In the genomic region with DNA sequence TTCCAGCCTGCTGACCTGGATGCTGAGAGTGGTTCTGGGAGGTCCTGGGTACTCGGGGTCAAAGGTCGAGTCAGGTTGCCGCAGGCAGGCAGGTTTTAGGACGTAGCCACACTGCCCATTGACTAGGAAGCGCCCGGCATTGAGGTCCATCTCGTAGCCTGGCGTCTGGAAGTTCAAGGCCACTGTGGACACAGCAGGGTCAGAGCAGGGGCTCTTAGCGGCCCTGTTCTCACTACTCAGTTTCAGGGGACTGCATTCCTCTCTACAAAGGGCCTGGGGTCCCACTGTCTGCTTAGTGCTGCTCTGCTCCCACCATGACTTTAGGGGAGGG, we compare ENCODE assay signal across 1 cellular context.
TF ChIP-seq lines count a peak whose summit lies in the region.

No MANE protein-coding gene starts in this region.

TF ChIP-seq in HepG2, 621 proteins besides CTCF, POLR2A, EP300 and RAD21 (continued from another document):
- TF ChIP-seq, protein P1, sequence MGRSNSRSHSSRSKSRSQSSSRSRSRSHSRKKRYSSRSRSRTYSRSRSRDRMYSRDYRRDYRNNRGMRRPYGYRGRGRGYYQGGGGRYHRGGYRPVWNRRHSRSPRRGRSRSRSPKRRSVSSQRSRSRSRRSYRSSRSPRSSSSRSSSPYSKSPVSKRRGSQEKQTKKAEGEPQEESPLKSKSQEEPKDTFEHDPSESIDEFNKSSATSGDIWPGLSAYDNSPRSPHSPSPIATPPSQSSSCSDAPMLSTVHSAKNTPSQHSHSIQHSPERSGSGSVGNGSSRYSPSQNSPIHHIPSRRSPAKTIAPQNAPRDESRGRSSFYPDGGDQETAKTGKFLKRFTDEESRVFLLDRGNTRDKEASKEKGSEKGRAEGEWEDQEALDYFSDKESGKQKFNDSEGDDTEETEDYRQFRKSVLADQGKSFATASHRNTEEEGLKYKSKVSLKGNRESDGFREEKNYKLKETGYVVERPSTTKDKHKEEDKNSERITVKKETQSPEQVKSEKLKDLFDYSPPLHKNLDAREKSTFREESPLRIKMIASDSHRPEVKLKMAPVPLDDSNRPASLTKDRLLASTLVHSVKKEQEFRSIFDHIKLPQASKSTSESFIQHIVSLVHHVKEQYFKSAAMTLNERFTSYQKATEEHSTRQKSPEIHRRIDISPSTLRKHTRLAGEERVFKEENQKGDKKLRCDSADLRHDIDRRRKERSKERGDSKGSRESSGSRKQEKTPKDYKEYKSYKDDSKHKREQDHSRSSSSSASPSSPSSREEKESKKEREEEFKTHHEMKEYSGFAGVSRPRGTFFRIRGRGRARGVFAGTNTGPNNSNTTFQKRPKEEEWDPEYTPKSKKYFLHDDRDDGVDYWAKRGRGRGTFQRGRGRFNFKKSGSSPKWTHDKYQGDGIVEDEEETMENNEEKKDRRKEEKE (IDR thresholded peaks at IDR 0.05) = no peak
- TF ChIP-seq CHCHD3 (CRISPR knock-in tag; IDR thresholded peaks at IDR 0.05) (no peak), SOX6 (IDR thresholded peaks at IDR 0.05) (no peak), SOX6 (CRISPR knock-in tag; IDR thresholded peaks at IDR 0.05) (0 out of 2 replicates have a peak, but pooled peaks have one; percentile 15), ZFYVE20 (CRISPR knock-in tag; IDR thresholded peaks at IDR 0.05; ENCODE audit: borderline replicate concordance, low read depth) (no peak), NR0B2 (CRISPR knock-in tag; IDR thresholded peaks at IDR 0.05) (no peak), ZNF232 (CRISPR knock-in tag; IDR thresholded peaks at IDR 0.05; ENCODE audit: borderline replicate concordance) (no peak), FOXM1 (CRISPR knock-in tag; IDR thresholded peaks at IDR 0.05) (no peak), ZNF274 (CRISPR knock-in tag; IDR thresholded peaks at IDR 0.05) (0 out of 2 replicates have a peak, but pooled peaks have one; percentile 41), CBX1 (IDR thresholded peaks at IDR 0.05; ENCODE audit: low read depth) (no peak), TOPORS (CRISPR knock-in tag; IDR thresholded peaks at IDR 0.05) (no peak), TBL1XR1 (IDR thresholded peaks at IDR 0.05; ENCODE audit: borderline replicate concordance, low read length, partially characterized antibody) (peak; percentile 36), GTF2F1 (IDR thresholded peaks at IDR 0.05; ENCODE audit: low read length) (no peak), PPARG (CRISPR knock-in tag; conservative IDR thresholded peaks at IDR 0.05) (0 out of 2 replicates have a peak, but pooled peaks have one; percentile 22), TEAD3 (CRISPR knock-in tag; optimal IDR thresholded peaks at IDR 0.05; ENCODE audit: borderline replicate concordance) (peak; percentile 50), ZNF136 (CRISPR knock-in tag; IDR thresholded peaks at IDR 0.05; ENCODE audit: low read depth) (no peak), ZNF644 (CRISPR knock-in tag; IDR thresholded peaks at IDR 0.05; ENCODE audit: low read depth) (no peak), SKIL (CRISPR knock-in tag; IDR thresholded peaks at IDR 0.05; ENCODE audit: borderline replicate concordance) (peak; percentile 21; the same call in 1 of the 2 replicates), FOXP1 (IDR thresholded peaks at IDR 0.05) (no peak), FOXP1 (CRISPR knock-in tag; IDR thresholded peaks at IDR 0.05) (no peak), SRSF1 (optimal IDR thresholded peaks at IDR 0.05; ENCODE audit: low read depth, low read length) (no peak), ZNF569 (CRISPR knock-in tag; IDR thresholded peaks at IDR 0.05; ENCODE audit: borderline replicate concordance) (no peak), MTERF4 (CRISPR knock-in tag; IDR thresholded peaks at IDR 0.05) (no peak), ZBTB33 (CRISPR knock-in tag; IDR thresholded peaks at IDR 0.05) (peak; percentile 43; the same call in 1 of the 2 replicates), MIER3 (CRISPR knock-in tag; IDR thresholded peaks at IDR 0.05; ENCODE audit: borderline replicate concordance) (no peak), MLLT10 (CRISPR knock-in tag; IDR thresholded peaks at IDR 0.05) (no peak), SIX1 (CRISPR knock-in tag; IDR thresholded peaks at IDR 0.05; ENCODE audit: borderline replicate concordance) (no peak), ZNF44 (CRISPR knock-in tag; IDR thresholded peaks at IDR 0.05) (no peak), ARNT2 (CRISPR knock-in tag; IDR thresholded peaks at IDR 0.05; ENCODE audit: low read depth) (no peak), ZFY (CRISPR knock-in tag; IDR thresholded peaks at IDR 0.05) (peak; percentile 44; the same call in 1 of the 2 replicates), HOXD1 (CRISPR knock-in tag; IDR thresholded peaks at IDR 0.05) (no peak), SALL1 (CRISPR knock-in tag; IDR thresholded peaks at IDR 0.05) (peak; percentile 57; the same call in 1 of the 2 replicates), ARNT (IDR thresholded peaks at IDR 0.05) (no peak)
- TF ChIP-seq, protein P2, sequence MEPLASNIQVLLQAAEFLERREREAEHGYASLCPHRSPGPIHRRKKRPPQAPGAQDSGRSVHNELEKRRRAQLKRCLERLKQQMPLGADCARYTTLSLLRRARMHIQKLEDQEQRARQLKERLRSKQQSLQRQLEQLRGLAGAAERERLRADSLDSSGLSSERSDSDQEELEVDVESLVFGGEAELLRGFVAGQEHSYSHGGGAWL (CRISPR knock-in tag; IDR thresholded peaks at IDR 0.05) = no peak
